In genomic region chr1:2205191-2205952, GRCh38 we compare ENCODE assay signal across 8 cellular contexts. TPM values are rescaled to one million over a fixed set of nuclear protein-coding genes. Genes with fewer than 3 reads are reported as not detected.
DNase-seq lines count a peak whose midpoint lies in the region; ATAC-seq lines count a peak whose summit lies in the region.

No MANE protein-coding gene starts in this region.

- peak overlapping the region; percentile 63 for H3K4me3 Mint-ChIP-seq in activated CD4-positive, alpha-beta memory T cell treated with anti-CD3 and anti-CD28 coated beads, Interleukin-2, amount 10 ng/mL, durations not matched to agents 7 days and 5 days
- H3K4me3 Mint-ChIP-seq in memory B cell = peak overlapping the region; percentile 80

- peaks cover 26% of the 10 kb centered on the region for H3K4me1 ChIP-seq in ectodermal cell (ENCODE audit: control insufficient read depth, insufficient read depth, low read length)

- POLR2A ChIA-PET in activated CD4-positive, alpha-beta memory T cell treated with anti-CD3 and anti-CD28 coated beads, Interleukin-2, amount 10 ng/mL, durations not matched to agents 7 days and 5 days (lab: Charles Lee) = interaction anchor here (0.6 to 2.6 kb wide), 5 partner anchors 10 to 176 kb away, joined by 3 to 11 read pairs (median 3); partner anchors contain the start of gene FAAP20

- DNase-seq in NCI-H2196 (lab: John Stamatoyannopoulos, UW; ENCODE audit: unreplicated experiment) = peak; percentile 86
- DNase-seq in NCI-H2196 treated with DMSO at 0.1 percent for 48 hours (lab: John Stamatoyannopoulos, UW; ENCODE audit: unreplicated experiment) = no peak
- peak; percentile 56 for DNase-seq in NCI-H345 treated with DMSO at 0.1 percent for 48 hours (lab: John Stamatoyannopoulos, UW; ENCODE audit: unreplicated experiment)
- DNase-seq in activated CD4-positive, alpha-beta memory T cell treated with anti-CD3 and anti-CD28 coated beads, Interleukin-2, amount 10 ng/mL, durations not matched to agents 7 days and 5 days = peak; percentile 96
- peak; percentile 91 to 92 for DNase-seq in memory B cell (ENCODE audit: low spot score in 2 of 2)
- DNase-seq in stimulated activated CD8-positive, alpha-beta memory T cell treated with anti-CD3 and anti-CD28 coated beads, Interleukin-15, amount 100 ng/mL, for 24 hours (ENCODE audit: low read depth) = peak; percentile 79

- no peaks in the 10 kb centered on the region for H3K36me3 Mint-ChIP-seq in activated CD4-positive, alpha-beta memory T cell treated with anti-CD3 and anti-CD28 coated beads, Interleukin-2, amount 10 ng/mL, durations not matched to agents 7 days and 5 days (ENCODE audit: low read depth)
- H3K36me3 Mint-ChIP-seq in memory B cell = no peaks in the 10 kb centered on the region

- peak overlapping the region; percentile 37 for H3K4me3 ChIP-seq in ectodermal cell (ENCODE audit: insufficient read depth, low read depth, low read length)

- H3K27me3 Mint-ChIP-seq in activated CD4-positive, alpha-beta memory T cell treated with anti-CD3 and anti-CD28 coated beads, Interleukin-2, amount 10 ng/mL, durations not matched to agents 7 days and 5 days = peaks cover 4% of the 10 kb centered on the region
- H3K27me3 Mint-ChIP-seq in memory B cell = no peaks in the 10 kb centered on the region

- no peaks in the 10 kb centered on the region for H3K9me3 Mint-ChIP-seq in activated CD4-positive, alpha-beta memory T cell treated with anti-CD3 and anti-CD28 coated beads, Interleukin-2, amount 10 ng/mL, durations not matched to agents 7 days and 5 days
- H3K9me3 Mint-ChIP-seq in memory B cell = no peaks in the 10 kb centered on the region

- peaks cover 11% of the 10 kb centered on the region for H3K27me3 ChIP-seq in ectodermal cell (ENCODE audit: control insufficient read depth, insufficient read depth, low read length, poor library complexity, severe bottlenecking)

- no peaks in the 10 kb centered on the region for H3K36me3 ChIP-seq in ectodermal cell (ENCODE audit: control insufficient read depth, insufficient read depth, low read length)

- CTCF ChIA-PET in activated CD4-positive, alpha-beta memory T cell treated with anti-CD3 and anti-CD28 coated beads, Interleukin-2, amount 10 ng/mL, durations not matched to agents 7 days and 5 days (lab: Charles Lee) = interaction anchor here (1.1 to 2.9 kb wide), 3 partner anchors 10 to 176 kb away, joined by 3 to 12 read pairs (median 4); partner anchors contain the start of gene FAAP20

- H3K4me1 Mint-ChIP-seq in activated CD4-positive, alpha-beta memory T cell treated with anti-CD3 and anti-CD28 coated beads, Interleukin-2, amount 10 ng/mL, durations not matched to agents 7 days and 5 days = peaks cover 10% of the 10 kb centered on the region
- H3K4me1 Mint-ChIP-seq in memory B cell = peaks cover 11% of the 10 kb centered on the region

- 17 to 20% methylated on average over 80 to 81 of the region's 84 CpGs for WGBS in ectodermal cell, 2 experiments

- H3K27ac ChIP-seq in ectodermal cell (ENCODE audit: insufficient read depth, low read depth, low read length, poor library complexity, severe bottlenecking) = no peak overlapping the region

- no peaks in the 10 kb centered on the region for H3K9me3 ChIP-seq in ectodermal cell (ENCODE audit: control insufficient read depth, low read length)

- peak; percentile 59 for ATAC-seq in HG02970 (IDR thresholded peaks at IDR 0.05; ENCODE audit: low FRiP score, unreplicated experiment)
- peak; percentile 91 for ATAC-seq in memory B cell (ENCODE audit: low read depth)

- no peak overlapping the region for H3K27ac Mint-ChIP-seq in activated CD4-positive, alpha-beta memory T cell treated with anti-CD3 and anti-CD28 coated beads, Interleukin-2, amount 10 ng/mL, durations not matched to agents 7 days and 5 days
- peak overlapping the region; percentile 47 for H3K27ac Mint-ChIP-seq in memory B cell

RNA-seq across cellular contexts. Expression of gene FAAP20, which starts 10.8 kb away (rescaled TPM):
- total RNA-seq in activated CD4-positive, alpha-beta memory T cell treated with anti-CD3 and anti-CD28 coated beads, Interleukin-2, amount 10 ng/mL, durations not matched to agents 7 days and 5 days = 10 to 100 TPM; 53.4 to 57.1 TPM
- 98.8 TPM for polyA plus RNA-seq in ectodermal cell (2013, experiment 1 of 4)
- 98.2 TPM for polyA plus RNA-seq in ectodermal cell (2013, experiment 2 of 4)
- 98.2 TPM for polyA plus RNA-seq in ectodermal cell (2013, experiment 3 of 4)
- 102 TPM for polyA plus RNA-seq in ectodermal cell (2013, experiment 4 of 4)

RNA-seq across cellular contexts. Expression of gene SKI, which starts 22.7 kb away (rescaled TPM):
- 10 to 100 TPM; 58.0 to 61.5 TPM for total RNA-seq in activated CD4-positive, alpha-beta memory T cell treated with anti-CD3 and anti-CD28 coated beads, Interleukin-2, amount 10 ng/mL, durations not matched to agents 7 days and 5 days
- polyA plus RNA-seq in ectodermal cell (2013, experiment 1 of 4) = 43.0 TPM
- 48.2 TPM for polyA plus RNA-seq in ectodermal cell (2013, experiment 2 of 4)
- 31.6 TPM for polyA plus RNA-seq in ectodermal cell (2013, experiment 3 of 4)
- polyA plus RNA-seq in ectodermal cell (2013, experiment 4 of 4) = 32.5 TPM
